In genomic region chr19:22257916-22258315, GRCh38 we compare ENCODE assay signal across 7 cellular contexts. TPM values are rescaled to one million over a fixed set of nuclear protein-coding genes. Genes with fewer than 3 reads are reported as not detected.
"Had no signal": no experiment of that assay in that cellular context is flagged by ENCODE, and none has a peak within 500 bp of the region (broad histone marks: within the 10 kb centered on the region; RNA-seq: fewer than 3 reads in every experiment).

No MANE protein-coding gene starts in this region.

- H3K27ac ChIP-seq: HL-60 had no signal

- H3K27me3 Mint-ChIP-seq: IgD-negative memory B cell had no signal

- H3K4me3 ChIP-seq: K562 had no signal

- DNase-seq: IMR-90 had no signal

- H3K27ac Mint-ChIP-seq: IgD-negative memory B cell had no signal

- H3K4me1 Mint-ChIP-seq: IgD-negative memory B cell had no signal

- H3K36me3 Mint-ChIP-seq: IgD-negative memory B cell had no signal

RNA-seq across cellular contexts. Expression of gene ZNF729, which starts 28.3 kb away (rescaled TPM):
- total RNA-seq: HepG2, HT-29, HT1080, IMR-90, K562 had no signal
- polyA plus RNA-seq: HepG2, IgD-negative memory B cell, IMR-90, K562 had no signal
